ENCODE assay signal across 22 cellular contexts in the genomic region with DNA sequence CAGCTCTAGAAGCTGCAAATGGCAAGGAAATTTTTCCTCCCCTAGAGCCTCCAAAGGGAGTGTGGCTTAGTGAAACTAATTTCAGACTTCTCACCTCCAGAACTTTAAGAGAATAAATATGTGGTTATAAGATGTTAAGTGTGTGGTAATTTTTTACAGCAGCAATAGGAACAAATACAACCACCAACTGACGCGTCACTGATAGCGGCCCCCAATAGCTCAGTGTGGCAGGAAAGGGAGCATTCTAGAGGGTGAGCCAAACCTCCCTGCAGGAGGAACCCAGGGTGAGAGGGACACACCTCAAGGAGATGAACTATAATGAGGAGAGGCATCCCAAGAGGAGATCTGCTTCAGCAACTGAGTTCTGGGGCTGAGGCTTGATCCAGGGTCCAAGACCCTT. TPM values are rescaled to one million over a fixed set of nuclear protein-coding genes. Genes with fewer than 3 reads are reported as not detected.
"Had no signal": no experiment of that assay in that cellular context is flagged by ENCODE, and none has a peak within 500 bp of the region (broad histone marks: within the 10 kb centered on the region; RNA-seq: fewer than 3 reads in every experiment).

No MANE protein-coding gene starts in this region.

- H3K27ac ChIP-seq: ascending aorta, breast epithelium, gastrocnemius medialis, psoas muscle, tibial nerve, vagina had no signal

- H3K27ac Mint-ChIP-seq: activated CD4-positive, alpha-beta T cell treated with anti-CD3 and anti-CD28 coated beads, Interleukin-2, amount 10 ng/mL, durations not matched to agents 24 days and 14 days had no signal

- ATAC-seq: activated T-cell treated with anti-CD3 and anti-CD28 coated beads, Interleukin-2, amount 50 U/mL, for 4 hours; gastrocnemius medialis; psoas muscle; sciatic nerve had no signal

- H3K9me3 ChIP-seq: ascending aorta, breast epithelium, gastrocnemius medialis, heart left ventricle, psoas muscle, vagina had no signal

- H3K4me3 Mint-ChIP-seq: activated CD4-positive, alpha-beta T cell treated with anti-CD3 and anti-CD28 coated beads, Interleukin-2, amount 10 ng/mL, durations not matched to agents 24 days and 14 days; activated T-cell treated with anti-CD3 and anti-CD28 coated beads, Interleukin-2, amount 50 U/mL, for 4 hours; neural crest cell had no signal

- H3K36me3 ChIP-seq: ascending aorta, breast epithelium, gastrocnemius medialis, heart left ventricle, tibial nerve, vagina had no signal

- H3K4me1 ChIP-seq: ascending aorta, breast epithelium, gastrocnemius medialis, psoas muscle, tibial nerve, vagina had no signal

- H3K4me3 ChIP-seq: ascending aorta, breast epithelium, gastrocnemius medialis, heart left ventricle, psoas muscle, tibial nerve, vagina had no signal

- H3K27me3 ChIP-seq: ascending aorta, breast epithelium, gastrocnemius medialis, tibial nerve, vagina had no signal

- DNase-seq: activated CD4-positive, alpha-beta T cell treated with anti-CD3 and anti-CD28 coated beads, Interleukin-2, amount 10 ng/mL, durations not matched to agents 24 days and 14 days; activated CD4-positive, CD25-positive, alpha-beta regulatory T cell; activated naive CD4-positive, alpha-beta T cell; activated T-cell treated with anti-CD3 and anti-CD28 coated beads, Interleukin-2, amount 50 U/mL, for 4 hours; erythroblast; gastrocnemius medialis; heart left ventricle; mesendoderm; psoas muscle; stimulated activated CD4-positive, alpha-beta T cell treated with anti-CD3 and anti-CD28 coated beads, Interleukin-1b, Interleukin-23, amount 100 ng/mL, for 48 hours; substantia nigra; SW 1271 had no signal

RNA-seq across cellular contexts. Expression of a gene that starts 4.0 kb away (rescaled TPM):
- total RNA-seq: ascending aorta, chondrocyte, dermis microvascular lymphatic vessel endothelial cell, neural crest cell, osteocyte had no signal

RNA-seq across cellular contexts. Expression of a gene that starts 17.7 kb away (rescaled TPM):
- total RNA-seq: ascending aorta, chondrocyte, dermis microvascular lymphatic vessel endothelial cell, neural crest cell, osteocyte had no signal

RNA-seq across cellular contexts. Expression of a gene that starts 43.6 kb away (rescaled TPM):
- total RNA-seq: activated CD4-positive, alpha-beta T cell treated with anti-CD3 and anti-CD28 coated beads, Interleukin-2, amount 10 ng/mL, durations not matched to agents 24 days and 14 days; activated T-cell treated with anti-CD3 and anti-CD28 coated beads, Interleukin-2, amount 50 U/mL, for 4 hours; ascending aorta; chondrocyte; dermis microvascular lymphatic vessel endothelial cell; neural crest cell; osteocyte; T-helper 2 cell treated with Interferon-gamma antibody and Interleukin-4, amounts not matched to agents 100 ng/mL and 5 ng/mL, for 36 hours; vagina had no signal
